In genomic region chr18:2719040-2719439, GRCh38 we compare ENCODE assay signal across 29 cellular contexts.
"Had no signal": no experiment of that assay in that cellular context is flagged by ENCODE, and none has a peak within 500 bp of the region (broad histone marks: within the 10 kb centered on the region; RNA-seq: fewer than 3 reads in every experiment).

No MANE protein-coding gene starts in this region.

- H3K4me3 Mint-ChIP-seq: activated CD8-positive, alpha-beta memory T cell treated with anti-CD3 and anti-CD28 coated beads, Interleukin-2, amount 10 ng/mL, durations not matched to agents 7 days and 5 days; central memory CD8-positive, alpha-beta T cell; dendritic cell treated with granulocyte-macrophage colony-stimulating factor and Interleukin-4, amounts not matched to agents 40 ng/mL and 50 ng/mL, for 4 days; endodermal cell; immature natural killer cell; mesothelial cell of epicardium; naive thymus-derived CD4-positive, alpha-beta T cell; neural progenitor cell had no signal

- H3K27ac Mint-ChIP-seq: activated CD8-positive, alpha-beta memory T cell treated with anti-CD3 and anti-CD28 coated beads, Interleukin-2, amount 10 ng/mL, durations not matched to agents 7 days and 5 days; dendritic cell treated with granulocyte-macrophage colony-stimulating factor and Interleukin-4, amounts not matched to agents 40 ng/mL and 50 ng/mL, for 4 days; endodermal cell; mesothelial cell of epicardium; neural progenitor cell had no signal

- H3K9me3 Mint-ChIP-seq: central memory CD8-positive, alpha-beta T cell; dendritic cell treated with granulocyte-macrophage colony-stimulating factor and Interleukin-4, amounts not matched to agents 40 ng/mL and 50 ng/mL, for 4 days; endodermal cell; immature natural killer cell; mesothelial cell of epicardium; naive thymus-derived CD4-positive, alpha-beta T cell; neural progenitor cell had no signal

- DNase-seq: activated CD4-positive, alpha-beta T cell treated with anti-CD3 and anti-CD28 coated beads for 1 hour; activated CD4-positive, alpha-beta T cell treated with anti-CD3 and anti-CD28 coated beads, Interleukin-2, amount 50 U/mL, for 48 hours; activated CD8-positive, alpha-beta memory T cell treated with anti-CD3 and anti-CD28 coated beads, Interleukin-2, amount 10 ng/mL, durations not matched to agents 7 days and 5 days; activated naive CD4-positive, alpha-beta T cell; anterior cingulate cortex; endodermal cell; foreskin keratinocyte; heart left ventricle; hypothalamus; immature natural killer cell; kidney; left colon; mammary epithelial cell; naive thymus-derived CD4-positive, alpha-beta T cell; occipital lobe; psoas muscle; sigmoid colon; stimulated activated CD4-positive, alpha-beta T cell treated with anti-CD3 and anti-CD28 coated beads, Interleukin-1b, Interleukin-23, amount 100 ng/mL, for 48 hours; stimulated activated CD4-positive, alpha-beta T cell treated with anti-CD3 and anti-CD28 coated beads, Interleukin-4, amount 100 ng/mL, for 4 hours; stimulated activated CD8-positive, alpha-beta memory T cell treated with anti-CD3 and anti-CD28 coated beads, Interleukin-4, amount 100 ng/mL, for 48 hours; stimulated activated naive CD4-positive, alpha-beta T cell; T-helper 2 cell; tibial artery; upper lobe of right lung had no signal

- H3K27me3 Mint-ChIP-seq: activated CD8-positive, alpha-beta memory T cell treated with anti-CD3 and anti-CD28 coated beads, Interleukin-2, amount 10 ng/mL, durations not matched to agents 7 days and 5 days; central memory CD8-positive, alpha-beta T cell; dendritic cell treated with granulocyte-macrophage colony-stimulating factor and Interleukin-4, amounts not matched to agents 40 ng/mL and 50 ng/mL, for 4 days; naive thymus-derived CD4-positive, alpha-beta T cell had no signal

- ATAC-seq: activated CD8-positive, alpha-beta memory T cell treated with anti-CD3 and anti-CD28 coated beads, Interleukin-2, amount 10 ng/mL, durations not matched to agents 7 days and 5 days; foreskin keratinocyte; heart left ventricle; left colon; naive thymus-derived CD4-positive, alpha-beta T cell; psoas muscle; SK-N-SH treated with all-trans-retinoic acid at 6 μM for 48 hours; upper lobe of right lung had no signal

- H3K4me1 Mint-ChIP-seq: mesothelial cell of epicardium had no signal
